In genomic region chr20:2463616-2464365, GRCh38 we compare ENCODE assay signal across 21 cellular contexts. TPM values are rescaled to one million over a fixed set of nuclear protein-coding genes. Genes with fewer than 3 reads are reported as not detected.
DNase-seq lines count a peak whose midpoint lies in the region; ATAC-seq, FAIRE-seq and TF ChIP-seq lines count a peak whose summit lies in the region.
"Had no signal": no experiment of that assay in that cellular context is flagged by ENCODE, and none has a peak within 500 bp of the region (broad histone marks: within the 10 kb centered on the region; RNA-seq: fewer than 3 reads in every experiment).

No MANE protein-coding gene starts in this region.

- intact Hi-C loops in HepG2 (cut with micrococcal nuclease; ENCODE audit: unreplicated experiment) (no loop called here), right lobe of liver (cut with DNase I) (loop anchor here in 1 of 2 donors (10.0 kb wide), 1 partner anchor 249 kb away; no protein-coding TSS in a partner anchor)

- H3K4me3 ChIP-seq in HepG2 (replicated peaks in 1 of 3; ENCODE audit: insufficient read depth in 1 of 3, low read depth in 2 of 3, low read length in 3 of 3) (no peak overlapping the region), right lobe of liver (no peak overlapping the region), H1 (ENCODE audit: extremely low read depth in 1 of 4, insufficient read depth in 2 of 4, low read depth in 3 of 4, low read length in 4 of 4) (no peak overlapping the region), small intestine (ENCODE audit: low read depth in 1 of 2, low read length in 2 of 2) (no peak overlapping the region)
- H3K4me3 ChIP-seq: GM23338 had no signal

- no peak overlapping the region for H3K4me3 Mint-ChIP-seq in HFFc6
- H3K4me3 Mint-ChIP-seq: GM23338 had no signal

- no peak for ATAC-seq in HepG2
- ATAC-seq in right lobe of liver, result no peak
- ATAC-seq: GM23338, PC-3, SK-N-SH treated with all-trans-retinoic acid at 6 μM for 48 hours had no signal

- H3K36me3 Mint-ChIP-seq in HFFc6 (ENCODE audit: low read depth), result peaks cover 76% of the 10 kb centered on the region

- H3K14ac ChIP-seq in H1 (ENCODE audit: insufficient read length), result no peak overlapping the region

- H3K4me1 Mint-ChIP-seq in HFFc6 (ENCODE audit: low read depth), result peaks cover 56% of the 10 kb centered on the region

- H3K9me3 ChIP-seq in HepG2 (ENCODE audit: low read length) (no peaks in the 10 kb centered on the region), right lobe of liver (no peaks in the 10 kb centered on the region), H1 (ENCODE audit: insufficient read depth in 2 of 2, low read depth in 1 of 2, low read length in 1 of 2) (no peaks in the 10 kb centered on the region), small intestine (ENCODE audit: control insufficient read depth, low read depth) (no peaks in the 10 kb centered on the region)

- H2BK5ac ChIP-seq in H1 (ENCODE audit: low read depth, low read length), result no peak overlapping the region

- DNase-seq in HepG2 (ENCODE audit: low spot score) (no peak), right lobe of liver (no peak), HFFc6 (no peak), H1 (ENCODE audit: low read depth in 1 of 2, low spot score in 2 of 2) (no peak), small intestine (peak; percentile 20), amygdala (lab: John Stamatoyannopoulos, UW) (no peak), 8988T (no peak)
- DNase-seq: COR-L47, DMS 273 treated with DMSO at 0.1 percent for 48 hours, GF-D8, NCI-H1417, NCI-H187, NCI-H2107, NCI-H524, PC-3, SIG-M5 had no signal

- H2AFZ ChIP-seq in HepG2 (ENCODE audit: low read length), result no peak overlapping the region
- H2AFZ ChIP-seq in H1 (ENCODE audit: low read length), result no peak overlapping the region
- H2AFZ ChIP-seq: GM23338 had no signal

- no TSS peak for BruUV-seq in HepG2 (replicated peaks; lab: Mats Ljungman, UMichigan)

- peaks cover under 1% of the 10 kb centered on the region for H3K23me2 ChIP-seq in H1 (ENCODE audit: low read depth, low read length)

- in situ Hi-C loops in HepG2 (cut with HindIII; ENCODE audit: extremely low pct_ligation_motif_present, low pct_unique_long_range_greater_than_20kb), result no loop called here

- TF ChIP-seq POLR2A in HepG2 (IDR thresholded peaks at IDR 0.05; ENCODE audit: insufficient read depth in 1 of 2, low read depth in 2 of 2, low read length in 2 of 2), result peak in 1 of 2 experiments; percentile 34; a peak in 1 of 4 replicates
- no peak for TF ChIP-seq POLR2A in right lobe of liver (IDR thresholded peaks at IDR 0.05)
- peak; percentile 10 to 54 for TF ChIP-seq POLR2A in H1 (IDR thresholded peaks at IDR 0.05; ENCODE audit: control extremely low read depth in 1 of 2, low read depth in 2 of 2, low read length in 2 of 2)

- POLR2A ChIA-PET in HepG2 (lab: Yijun Ruan, JAX), result no interaction called here
- POLR2A ChIA-PET in H1 (lab: Charles Lee; ENCODE audit: partially characterized antibody), result interaction anchor here (0.7 to 1.4 kb wide), 8 partner anchors 10 to 208 kb away, joined by 3 to 4 read pairs (median 3); partner anchors contain the start of gene NOP56

- no peak overlapping the region for H3K18ac ChIP-seq in H1 (ENCODE audit: extremely low read depth, low read length)

- FAIRE-seq in HepG2 (lab: Jason Lieb, UNC) (no peak), H1 (lab: Jason Lieb, UNC) (no peak), small intestine (lab: Jason Lieb, UNC) (no peak)
- FAIRE-seq: GM12891, GM18507 had no signal

- no peak overlapping the region for H3K4ac ChIP-seq in H1 (replicated peaks; ENCODE audit: insufficient read length, low read depth, low read length)

- H3K79me1 ChIP-seq in H1 (ENCODE audit: low read depth, low read length), result no peaks in the 10 kb centered on the region; the same call in none of the 2 replicates

- H3K9ac ChIP-seq in HepG2 (ENCODE audit: insufficient read depth, low read depth, low read length) (no peak overlapping the region), H1 (replicated peaks in 1 of 4; ENCODE audit: extremely low read depth in 1 of 4, low read depth in 3 of 4, low read length in 3 of 4) (no peak overlapping the region)

- H2BK15ac ChIP-seq in H1 (ENCODE audit: low read length), result no peak overlapping the region

- H3K23ac ChIP-seq in H1 (ENCODE audit: insufficient read length), result no peak overlapping the region

- no peak for TF ChIP-seq EP300 in HepG2 (IDR thresholded peaks at IDR 0.05; ENCODE audit: low read depth in 2 of 2, low read length in 2 of 2)
- TF ChIP-seq EP300 in HepG2 (CRISPR knock-in tag; IDR thresholded peaks at IDR 0.05; ENCODE audit: borderline replicate concordance), result no peak
- no peak for TF ChIP-seq EP300 in H1 (IDR thresholded peaks at IDR 0.05; ENCODE audit: borderline replicate concordance in 1 of 2, low read depth in 2 of 2, low read length in 2 of 2)

- H3K36me3 ChIP-seq in HepG2 (replicated peaks in 1 of 2; ENCODE audit: control insufficient read depth in 1 of 2, insufficient read depth in 2 of 2, low read length in 2 of 2) (peaks cover 55 to 90% of the 10 kb centered on the region in 2 experiments), right lobe of liver (peaks cover 16 to 79% (median 61%) of the 10 kb centered on the region in 4 donors), H1 (ENCODE audit: control insufficient read depth in 2 of 4, insufficient read depth in 4 of 4, low read length in 3 of 4) (peaks cover 64 to 96% (median 81%) of the 10 kb centered on the region in 4 experiments), small intestine (ENCODE audit: control insufficient read depth in 2 of 2, insufficient read depth in 2 of 2, low read length in 2 of 2) (peaks cover 48 to 54% of the 10 kb centered on the region in 2 donors)

- H2AK5ac ChIP-seq in H1 (ENCODE audit: low read depth, low read length), result no peak overlapping the region

- H3K27ac ChIP-seq in HepG2 (ENCODE audit: extremely low read length, insufficient read depth, low read length), result no peak overlapping the region
- H3K27ac ChIP-seq in right lobe of liver, result no peak overlapping the region
- no peak overlapping the region for H3K27ac ChIP-seq in H1 (ENCODE audit: low read depth, low read length)
- H3K27ac ChIP-seq in small intestine (ENCODE audit: low read depth in 1 of 2, low read length in 1 of 2), result no peak overlapping the region
- H3K27ac ChIP-seq: RWPE1 had no signal

- H3K4me2 ChIP-seq in HepG2 (ENCODE audit: low read depth, low read length), result no peak overlapping the region
- no peak overlapping the region for H3K4me2 ChIP-seq in H1 (ENCODE audit: insufficient read depth in 1 of 2, low read depth in 2 of 2, low read length in 2 of 2)
- H3K4me2 ChIP-seq: GM23338 had no signal

- H4K8ac ChIP-seq in H1 (ENCODE audit: extremely low read depth, insufficient read depth, low read length), result no peak overlapping the region

- H4K20me1 ChIP-seq in HepG2 (ENCODE audit: insufficient read depth, low read length) (peaks cover 54% of the 10 kb centered on the region), H1 (replicated peaks in 1 of 2; ENCODE audit: control insufficient read depth in 1 of 2, insufficient read depth in 2 of 2, low read length in 2 of 2) (peaks cover 34 to 35% of the 10 kb centered on the region in 2 experiments)

- no peak overlapping the region for H2BK20ac ChIP-seq in H1 (ENCODE audit: low read length)

- peak overlapping the region; percentile 57 for H3K27ac Mint-ChIP-seq in HFFc6
- H3K27ac Mint-ChIP-seq: GM23338 had no signal

- peaks cover 45% of the 10 kb centered on the region for H3K4me1 ChIP-seq in HepG2 (ENCODE audit: insufficient read depth, low read length)
- peaks cover 0 to 5% (median under 1%) of the 10 kb centered on the region in 4 donors for H3K4me1 ChIP-seq in right lobe of liver
- peaks cover 0 to 2% (median under 1%) of the 10 kb centered on the region in 4 experiments; a peak in 3 of 7 replicates for H3K4me1 ChIP-seq in H1 (replicated peaks in 1 of 4; ENCODE audit: control insufficient read depth in 3 of 4, insufficient read depth in 4 of 4, low read length in 3 of 4)
- H3K4me1 ChIP-seq in small intestine (ENCODE audit: control insufficient read depth in 2 of 2, insufficient read depth in 1 of 2, low read depth in 1 of 2, low read length in 1 of 2), result peaks cover 0 to under 1% of the 10 kb centered on the region in 2 donors

- H4K5ac ChIP-seq in H1 (ENCODE audit: insufficient read length, low read depth, low read length), result no peak overlapping the region

- WGBS in HepG2 (ENCODE audit: low lambda C conversion rate), result 95% methylated on average over 9 of the region's 9 CpGs
- 93% methylated on average over 8 of the region's 9 CpGs for WGBS in right lobe of liver (ENCODE audit: insufficient coverage, low coverage, low lambda C conversion rate, missing lambda C conversion rate)
- 95% methylated on average over 9 of the region's 9 CpGs; no CpG with 5 or more reads in 1 of the 2 experiments for WGBS in H1 (ENCODE audit: extremely low coverage in 1 of 2, insufficient coverage in 1 of 2, insufficient read length in 1 of 2, insufficient replicate concordance in 2 of 2, low coverage in 1 of 2, low lambda C conversion rate in 2 of 2, missing lambda C conversion rate in 1 of 2), 2 experiments
- WGBS in small intestine, 3 donors, result 72 to 88% (median 83%) methylated on average over 9 of the region's 9 CpGs

- no peak overlapping the region for H4K91ac ChIP-seq in H1 (replicated peaks; ENCODE audit: insufficient read length, low read length)

- H3K79me2 ChIP-seq in HepG2 (ENCODE audit: insufficient read depth, low read length) (peaks cover 36% of the 10 kb centered on the region), H1 (ENCODE audit: control insufficient read depth in 1 of 2, insufficient read depth in 2 of 2, low read length in 2 of 2) (peaks cover 18 to 43% of the 10 kb centered on the region in 2 experiments)

- no peak overlapping the region for H3K56ac ChIP-seq in H1 (replicated peaks; ENCODE audit: insufficient read length, low read depth, low read length)

- no peaks in the 10 kb centered on the region; the same call in none of the 2 replicates for H3K27me3 Mint-ChIP-seq in HFFc6 (ENCODE audit: insufficient read depth)

- TF ChIP-seq RAD21 in HepG2 (CRISPR knock-in tag; IDR thresholded peaks at IDR 0.05), result no peak
- no peak for TF ChIP-seq RAD21 in H1 (IDR thresholded peaks at IDR 0.05 in 1 of 2, conservative IDR thresholded peaks at IDR 0.05 in 1 of 2; ENCODE audit: low read depth in 2 of 2, low read length in 2 of 2)

- TF ChIP-seq CTCF in HepG2 (CRISPR knock-in tag; IDR thresholded peaks at IDR 0.05) (no peak), right lobe of liver (IDR thresholded peaks at IDR 0.05) (no peak), HFFc6 (IDR thresholded peaks at IDR 0.05) (no peak), H1 (IDR thresholded peaks at IDR 0.05; ENCODE audit: control extremely low read depth in 1 of 3, insufficient read depth in 1 of 3, low read depth in 1 of 3, low read length in 3 of 3) (no peak)

- H2BK12ac ChIP-seq in H1 (ENCODE audit: low read depth, low read length), result no peak overlapping the region

- H2BK120ac ChIP-seq in H1 (replicated peaks; ENCODE audit: low read depth, low read length), result no peak overlapping the region

- CTCF ChIA-PET in HepG2 (lab: Yijun Ruan, JAX; ENCODE audit: low intra/inter-chr PET ratio, low total read pairs), result no interaction called here
- CTCF ChIA-PET in H1 (lab: Charles Lee; ENCODE audit: partially characterized antibody), result interaction anchor here (0.8 to 1.9 kb wide), 5 partner anchors 11 to 256 kb away, joined by 3 to 10 read pairs (median 6); no protein-coding TSS in a partner anchor

- H3K27me3 ChIP-seq in HepG2 (ENCODE audit: control insufficient read depth in 1 of 2, insufficient read depth in 2 of 2, low read length in 2 of 2) (no peaks in the 10 kb centered on the region), right lobe of liver (no peaks in the 10 kb centered on the region), H1 (replicated peaks in 1 of 4; ENCODE audit: control insufficient read depth in 3 of 4, extremely low read depth in 1 of 4, insufficient read depth in 3 of 4, low read length in 3 of 4) (no peaks in the 10 kb centered on the region), small intestine (ENCODE audit: control insufficient read depth in 2 of 2, insufficient read depth in 2 of 2, low read length in 2 of 2) (no peaks in the 10 kb centered on the region)

- H3K9me3 Mint-ChIP-seq in HFFc6, result no peaks in the 10 kb centered on the region
- H3K9me3 Mint-ChIP-seq: GM23338 had no signal

RNA-seq across cellular contexts. Expression of gene SNRPB, which starts 6.8 kb away (rescaled TPM):
- 778 and 844 TPM in 2 replicates for total RNA-seq in HepG2 (2016; rRNA removed; fragmentation: Illumina TruSeq; extraction: Trizol)
- total RNA-seq in HepG2 (2016; cell fraction: cytosol; rRNA removed; fragmentation: Illumina TruSeq; extraction: Trizol; ENCODE audit: low read depth), result 240 and 247 TPM in 2 replicates
- 807 and 874 TPM in 2 replicates for total RNA-seq in HepG2 (2016; cell fraction: insoluble cytoplasmic fraction; rRNA removed; fragmentation: Illumina TruSeq; extraction: Trizol)
- 271 and 293 TPM in 2 replicates for total RNA-seq in HepG2 (2016; cell fraction: membrane; rRNA removed; fragmentation: Illumina TruSeq; extraction: Trizol)
- 288 and 319 TPM in 2 replicates for total RNA-seq in HepG2 (2016; cell fraction: nucleus; rRNA removed; fragmentation: Illumina TruSeq; extraction: Trizol)
- 473 and 489 TPM in 2 replicates for polyA plus RNA-seq in HepG2 (2011; rRNA removed)
- 454 and 565 TPM in 2 replicates for polyA plus RNA-seq in HepG2 (2011; cell fraction: cytosol; rRNA removed)
- 241 and 254 TPM in 2 replicates for polyA plus RNA-seq in HepG2 (2011; cell fraction: nucleus; rRNA removed)
- 287 and 337 TPM in 2 replicates for polyA plus RNA-seq in HepG2 (2012)
- polyA plus RNA-seq in HepG2 (2016; cell fraction: cytosol; fragmentation: Illumina TruSeq; extraction: Trizol; ENCODE audit: low read depth), result 214 and 218 TPM in 2 replicates
- polyA plus RNA-seq in HepG2 (2016; cell fraction: insoluble cytoplasmic fraction; fragmentation: Illumina TruSeq; extraction: Trizol; ENCODE audit: low read depth), result 583 and 611 TPM in 2 replicates
- polyA plus RNA-seq in HepG2 (2016; cell fraction: membrane; fragmentation: Illumina TruSeq; extraction: Trizol; ENCODE audit: low read depth), result 190 and 196 TPM in 2 replicates
- 401 and 413 TPM in 2 replicates for polyA plus RNA-seq in HepG2 (2016; cell fraction: nucleus; fragmentation: Illumina TruSeq; extraction: Trizol; ENCODE audit: insufficient read depth, low read depth)
- 137 and 221 TPM in 2 replicates for polyA minus RNA-seq in HepG2 (2011; rRNA and poly(A)+ RNA removed; ENCODE audit: low replicate concordance)
- 125 and 146 TPM in 2 replicates for polyA minus RNA-seq in HepG2 (2011; cell fraction: cytosol; rRNA and poly(A)+ RNA removed)
- polyA minus RNA-seq in HepG2 (2011; cell fraction: nucleus; rRNA and poly(A)+ RNA removed), result 61.2 and 82.5 TPM in 2 replicates
- 100 to 1,000 TPM in 1 of 6 experiments, 10 to 100 TPM in 5; 25.4 to 105 (median 48.1) TPM for total RNA-seq in right lobe of liver
- 100 to 1,000 TPM; 155 to 240 (median 208) TPM for total RNA-seq in HFFc6 (2021; fragmentation: NEBNext Ultra II Directional; extraction: Animal tissue kit (Norgen Biotek cat#: 25700))
- total RNA-seq in H1 (2021; fragmentation: NEBNext Ultra II Directional; extraction: Animal tissue kit (Norgen Biotek cat#: 25700)), result 495 and 507 TPM in 2 replicates
- 589 and 706 TPM in 2 replicates for polyA plus RNA-seq in H1 (2011; rRNA removed)
- polyA plus RNA-seq in H1 (2011; cell fraction: cytosol; rRNA removed), result 598 TPM
- 478 TPM for polyA plus RNA-seq in H1 (2011; cell fraction: nucleus; rRNA removed)
- 338 to 478 TPM (median 412 TPM) in 4 replicates for polyA plus RNA-seq in H1 (2012, experiment 1 of 2)
- polyA plus RNA-seq in H1 (2012, experiment 2 of 2), result 587 TPM
- polyA plus RNA-seq in H1 (2013, experiment 1 of 2), result 510 TPM
- 480 TPM for polyA plus RNA-seq in H1 (2013, experiment 2 of 2)
- polyA minus RNA-seq in H1 (2011; rRNA and poly(A)+ RNA removed), result 119 and 124 TPM in 2 replicates
- 124 TPM for polyA minus RNA-seq in H1 (2011; cell fraction: cytosol; rRNA and poly(A)+ RNA removed)
- polyA minus RNA-seq in H1 (2011; cell fraction: nucleus; rRNA and poly(A)+ RNA removed), result 94.3 TPM
- polyA plus RNA-seq in small intestine, result 100 to 1,000 TPM; 164 to 316 (median 193) TPM

RNA-seq across cellular contexts. Expression of gene ZNF343, which starts 44.9 kb away (rescaled TPM):
- 22.1 and 28.8 TPM in 2 replicates for total RNA-seq in HepG2 (2016; rRNA removed; fragmentation: Illumina TruSeq; extraction: Trizol)
- total RNA-seq in HepG2 (2016; cell fraction: cytosol; rRNA removed; fragmentation: Illumina TruSeq; extraction: Trizol; ENCODE audit: low read depth), result 4.5 and 6.2 TPM in 2 replicates
- total RNA-seq in HepG2 (2016; cell fraction: insoluble cytoplasmic fraction; rRNA removed; fragmentation: Illumina TruSeq; extraction: Trizol), result 22.4 and 26.5 TPM in 2 replicates
- 15.3 and 17.5 TPM in 2 replicates for total RNA-seq in HepG2 (2016; cell fraction: membrane; rRNA removed; fragmentation: Illumina TruSeq; extraction: Trizol)
- 21.9 and 23.7 TPM in 2 replicates for total RNA-seq in HepG2 (2016; cell fraction: nucleus; rRNA removed; fragmentation: Illumina TruSeq; extraction: Trizol)
- 16.4 and 17.0 TPM in 2 replicates for polyA plus RNA-seq in HepG2 (2011; rRNA removed)
- polyA plus RNA-seq in HepG2 (2011; cell fraction: cytosol; rRNA removed), result 8.7 and 11.5 TPM in 2 replicates
- polyA plus RNA-seq in HepG2 (2011; cell fraction: nucleus; rRNA removed), result 27.9 and 31.1 TPM in 2 replicates
- polyA plus RNA-seq in HepG2 (2012), result 13.6 and 14.9 TPM in 2 replicates
- polyA plus RNA-seq in HepG2 (2016; cell fraction: cytosol; fragmentation: Illumina TruSeq; extraction: Trizol; ENCODE audit: low read depth), result 2.1 and 3.0 TPM in 2 replicates
- polyA plus RNA-seq in HepG2 (2016; cell fraction: insoluble cytoplasmic fraction; fragmentation: Illumina TruSeq; extraction: Trizol; ENCODE audit: low read depth), result 18.9 and 19.0 TPM in 2 replicates
- 4.9 and 6.7 TPM in 2 replicates for polyA plus RNA-seq in HepG2 (2016; cell fraction: membrane; fragmentation: Illumina TruSeq; extraction: Trizol; ENCODE audit: low read depth)
- polyA plus RNA-seq in HepG2 (2016; cell fraction: nucleus; fragmentation: Illumina TruSeq; extraction: Trizol; ENCODE audit: insufficient read depth, low read depth), result 40.2 and 44.5 TPM in 2 replicates
- 8.3 and 15.8 TPM in 2 replicates for polyA minus RNA-seq in HepG2 (2011; rRNA and poly(A)+ RNA removed; ENCODE audit: low replicate concordance)
- 10.1 and 14.8 TPM in 2 replicates for polyA minus RNA-seq in HepG2 (2011; cell fraction: cytosol; rRNA and poly(A)+ RNA removed)
- 21.9 and 37.8 TPM in 2 replicates for polyA minus RNA-seq in HepG2 (2011; cell fraction: nucleus; rRNA and poly(A)+ RNA removed)
- 1 to 10 TPM; 3.9 to 7.3 (median 6.0) TPM for total RNA-seq in right lobe of liver
- 1 to 10 TPM; 6.4 to 9.4 (median 8.8) TPM for total RNA-seq in HFFc6 (2021; fragmentation: NEBNext Ultra II Directional; extraction: Animal tissue kit (Norgen Biotek cat#: 25700))
- 3.7 and 5.0 TPM in 2 replicates for total RNA-seq in H1 (2021; fragmentation: NEBNext Ultra II Directional; extraction: Animal tissue kit (Norgen Biotek cat#: 25700))
- 1.1 and 1.8 TPM in 2 replicates for polyA plus RNA-seq in H1 (2011; rRNA removed)
- polyA plus RNA-seq in H1 (2011; cell fraction: cytosol; rRNA removed), result 1.9 TPM
- polyA plus RNA-seq in H1 (2011; cell fraction: nucleus; rRNA removed), result 2.5 TPM
- 3.0 to 4.1 TPM (median 3.4 TPM) in 4 replicates for polyA plus RNA-seq in H1 (2012, experiment 1 of 2)
- polyA plus RNA-seq in H1 (2012, experiment 2 of 2), result 0.39 TPM
- polyA plus RNA-seq in H1 (2013, experiment 1 of 2), result 2.0 TPM
- 2.5 TPM for polyA plus RNA-seq in H1 (2013, experiment 2 of 2)
- polyA minus RNA-seq in H1 (2011; rRNA and poly(A)+ RNA removed), result 6.1 and 9.0 TPM in 2 replicates
- 2.8 TPM for polyA minus RNA-seq in H1 (2011; cell fraction: cytosol; rRNA and poly(A)+ RNA removed)
- 4.1 TPM for polyA minus RNA-seq in H1 (2011; cell fraction: nucleus; rRNA and poly(A)+ RNA removed)
- polyA plus RNA-seq in small intestine, result 1 to 10 TPM; 3.2 to 5.0 (median 4.9) TPM

Comparison
In these comparisons a context has a peak if more than half of its experiments do, and no peak if none do; other contexts are left out.
1. Of the 41 proteins assayed by ChIP-seq in both HepG2 and H1: peak only in HepG2: none; only in H1: none; in both: POLR2AphosphoS5; in neither: 38; mixed calls (peak in some experiments, not most) for 2.